In the genomic region with DNA sequence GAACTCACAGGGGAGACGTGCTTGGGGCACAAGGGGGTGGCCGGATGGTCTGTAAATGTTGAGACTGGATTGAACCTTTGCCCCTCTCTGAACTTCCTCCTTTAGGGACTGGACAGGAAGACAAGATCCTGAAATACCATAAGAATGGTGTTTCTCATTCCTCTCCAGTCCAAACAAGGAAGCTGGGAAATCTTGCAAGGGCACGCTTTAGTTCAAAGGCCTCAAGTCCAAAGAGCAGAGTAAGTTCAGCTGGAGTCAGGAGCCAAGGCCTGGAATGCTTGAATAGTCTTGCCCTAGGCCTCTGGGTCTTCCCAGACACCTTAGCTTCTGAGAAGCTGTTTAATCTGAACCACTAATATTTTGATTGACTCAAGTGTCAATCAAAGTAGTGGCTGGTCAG, we compare ENCODE assay signal across 24 cellular contexts. TPM values are rescaled to one million over a fixed set of nuclear protein-coding genes. Genes with fewer than 3 reads are reported as not detected.
"Had no signal": no experiment of that assay in that cellular context is flagged by ENCODE, and none has a peak within 500 bp of the region (broad histone marks: within the 10 kb centered on the region; RNA-seq: fewer than 3 reads in every experiment).

No MANE protein-coding gene starts in this region.

- H3K27me3 ChIP-seq: MG63 had no signal

- H3K9me3 ChIP-seq: SK-N-SH had no signal

- H3K36me3 ChIP-seq: MG63 had no signal

- DNase-seq: IMR-90, Karpas-422, KG1, MG63, NCI-H1092 treated with DMSO at 0.1 percent for 48 hours, NCI-H1436, NCI-H187, NCI-H2029, NCI-H2081 treated with DMSO at 0.1 percent for 48 hours, NCI-H2171, NCI-H226, NCI-H446, NCI-H510A, NCI-H524 treated with DMSO at 0.1 percent for 48 hours, NCI-H69, NCI-H774, PC-3, SHP77, SK-N-SH had no signal

- H3K4me3 ChIP-seq: MG63 had no signal

- H3K27ac ChIP-seq: RWPE1 had no signal

- ATAC-seq: Panc1, PC-3 had no signal

- H3K9ac ChIP-seq: SK-N-SH had no signal

RNA-seq across cellular contexts. Expression of a gene that starts 52.4 kb away (rescaled TPM):
- total RNA-seq: HT-29, IMR-90, OCI-LY7, SK-MEL-5 had no signal
